23 cellular contexts compared by ENCODE assay signal in genomic region chr9:97567894-97568202, GRCh38.
DNase-seq lines count a peak whose midpoint lies in the region; ATAC-seq, FAIRE-seq and TF ChIP-seq lines count a peak whose summit lies in the region.
"Had no signal": no experiment of that assay in that cellular context is flagged by ENCODE, and none has a peak within 500 bp of the region (broad histone marks: within the 10 kb centered on the region; RNA-seq: fewer than 3 reads in every experiment).

No MANE protein-coding gene starts in this region.

- FAIRE-seq in K562 (lab: Jason Lieb, UNC), result peak; percentile 75
- FAIRE-seq: D721Med, H1 had no signal

- no peaks in the 10 kb centered on the region for H3K4me1 Mint-ChIP-seq in activated CD8-positive, alpha-beta memory T cell treated with anti-CD3 and anti-CD28 coated beads, Interleukin-2, amount 10 ng/mL, durations not matched to agents 7 days and 5 days
- H3K4me1 Mint-ChIP-seq: activated naive CD4-positive, alpha-beta T cell treated with anti-CD3 and anti-CD28 coated beads, Interleukin-2, amount 50 U/mL, for 24 hours; stimulated activated effector memory CD8-positive, alpha-beta T cell treated with anti-CD3 and anti-CD28 coated beads, Interleukin-12 subunit alpha, Interleukin-12 subunit beta, amount 100 ng/mL, for 72 hours had no signal

- no peak overlapping the region for H3K4me3 Mint-ChIP-seq in activated CD8-positive, alpha-beta memory T cell treated with anti-CD3 and anti-CD28 coated beads, Interleukin-2, amount 10 ng/mL, durations not matched to agents 7 days and 5 days
- H3K4me3 Mint-ChIP-seq: activated naive CD4-positive, alpha-beta T cell treated with anti-CD3 and anti-CD28 coated beads, Interleukin-2, amount 50 U/mL, for 24 hours; naive thymus-derived CD4-positive, alpha-beta T cell; stimulated activated effector memory CD8-positive, alpha-beta T cell treated with anti-CD3 and anti-CD28 coated beads, Interleukin-12 subunit alpha, Interleukin-12 subunit beta, amount 100 ng/mL, for 72 hours; T-helper 2 cell treated with Interferon-gamma antibody and Interleukin-4, amounts not matched to agents 5 μg/mL and 100 μg/mL, for 36 hours; WTC11 had no signal

- ATAC-seq in activated CD8-positive, alpha-beta memory T cell treated with anti-CD3 and anti-CD28 coated beads, Interleukin-2, amount 10 ng/mL, durations not matched to agents 7 days and 5 days, result no peak
- ATAC-seq in K562 (peak; percentile 52), GM18858 (IDR thresholded peaks at IDR 0.05; ENCODE audit: unreplicated experiment) (no peak)
- no peak for ATAC-seq in stimulated activated naive CD8-positive, alpha-beta T cell treated with anti-CD3 and anti-CD28 coated beads, Interleukin-15, Interleukin-2, amounts not matched to agents 100 U/mL and 50 U/mL, for 24 hours
- ATAC-seq: left lung; naive thymus-derived CD4-positive, alpha-beta T cell; Panc1; stimulated activated effector memory CD8-positive, alpha-beta T cell treated with anti-CD3 and anti-CD28 coated beads, Interleukin-12 subunit alpha, Interleukin-12 subunit beta, amount 100 ng/mL, for 72 hours; WTC11 had no signal

- H3K27ac Mint-ChIP-seq in activated CD8-positive, alpha-beta memory T cell treated with anti-CD3 and anti-CD28 coated beads, Interleukin-2, amount 10 ng/mL, durations not matched to agents 7 days and 5 days, result no peak overlapping the region
- H3K27ac Mint-ChIP-seq: activated naive CD4-positive, alpha-beta T cell treated with anti-CD3 and anti-CD28 coated beads, Interleukin-2, amount 50 U/mL, for 24 hours; stimulated activated effector memory CD8-positive, alpha-beta T cell treated with anti-CD3 and anti-CD28 coated beads, Interleukin-12 subunit alpha, Interleukin-12 subunit beta, amount 100 ng/mL, for 72 hours; T-helper 2 cell treated with Interferon-gamma antibody and Interleukin-4, amounts not matched to agents 5 μg/mL and 100 μg/mL, for 36 hours; WTC11 had no signal

- TF ChIP-seq CTCF in K562 (IDR thresholded peaks at IDR 0.05 in 2 of 3, conservative IDR thresholded peaks at IDR 0.05 in 1 of 3; ENCODE audit: insufficient read depth in 2 of 3, low read depth in 1 of 3, low read length in 3 of 3) (no peak), vagina (IDR thresholded peaks at IDR 0.05) (no peak)

- H3K4me1 ChIP-seq in K562 (replicated peaks in 1 of 2; ENCODE audit: control insufficient read depth in 2 of 2, insufficient read depth in 2 of 2, low read length in 2 of 2) (peaks cover 4 to 15% of the 10 kb centered on the region in 2 experiments; a peak in 3 of 5 replicates), vagina (peaks cover 39% of the 10 kb centered on the region)

- in situ Hi-C loops in K562 (cut with MboI), result no loop called here

- H2AFZ ChIP-seq in K562 (ENCODE audit: low read depth, low read length), result no peak overlapping the region

- peak; percentile 38 for DNase-seq in activated CD8-positive, alpha-beta memory T cell treated with anti-CD3 and anti-CD28 coated beads, Interleukin-2, amount 10 ng/mL, durations not matched to agents 7 days and 5 days
- DNase-seq in activated CD8-positive, alpha-beta memory T cell treated with anti-CD3 and anti-CD28 coated beads, Interleukin-2, amount 50 U/mL, for 4 hours, result no peak
- DNase-seq in K562 (ENCODE audit: extremely low read depth in 1 of 4, low spot score in 3 of 4), result peak; percentile 32 to 69 (median 48)
- peak; percentile 16 for DNase-seq in mesenteric fat pad (ENCODE audit: low spot score)
- no peak for DNase-seq in vagina (ENCODE audit: extremely low spot score in 2 of 2)
- DNase-seq in germinal center (ENCODE audit: low spot score), result no peak
- no peak for DNase-seq in stimulated activated naive CD8-positive, alpha-beta T cell treated with anti-CD3 and anti-CD28 coated beads, Interleukin-15, Interleukin-2, amounts not matched to agents 100 U/mL and 50 U/mL, for 24 hours
- DNase-seq: 8988T; effector CD8-positive, alpha-beta T cell; left lung; naive thymus-derived CD4-positive, alpha-beta T cell; NCI-H1092; NCI-H1694; Right ventricle myocardium superior had no signal

- H3K27ac ChIP-seq in K562 (ENCODE audit: extremely low read depth, low read depth, low read length) (peak overlapping the region; percentile 53; the same call in 2 of the 3 replicates), vagina (peak overlapping the region; percentile 88)
- H3K27ac ChIP-seq: epithelial cell of prostate, left lung had no signal

- peak overlapping the region; percentile 14 for H3K4me2 ChIP-seq in K562 (ENCODE audit: insufficient read depth, low read length)

- intact Hi-C loops in K562 (cut with micrococcal nuclease) (no loop called here), vagina (cut with DNase I) (no loop called here)

- no peaks in the 10 kb centered on the region for H4K20me1 ChIP-seq in K562 (replicated peaks; ENCODE audit: control insufficient read depth, insufficient read depth, low read length)

- POLR2A ChIA-PET in K562 (lab: Yijun Ruan, JAX), result interaction anchor here (0.7 to 0.8 kb wide), 2 partner anchors 53 to 614 kb away, joined by 3 read pairs; no protein-coding TSS in a partner anchor

- BruUV-seq in K562 (replicated peaks; lab: Mats Ljungman, UMichigan), result no TSS peak

- WGBS in K562 (ENCODE audit: insufficient coverage, low coverage, missing lambda C conversion rate), result 4% methylated on average over 4 of the region's 4 CpGs

- H3K9me3 Mint-ChIP-seq in activated CD8-positive, alpha-beta memory T cell treated with anti-CD3 and anti-CD28 coated beads, Interleukin-2, amount 10 ng/mL, durations not matched to agents 7 days and 5 days (ENCODE audit: low read depth), result no peaks in the 10 kb centered on the region
- H3K9me3 Mint-ChIP-seq: activated naive CD4-positive, alpha-beta T cell treated with anti-CD3 and anti-CD28 coated beads, Interleukin-2, amount 50 U/mL, for 24 hours; stimulated activated effector memory CD8-positive, alpha-beta T cell treated with anti-CD3 and anti-CD28 coated beads, Interleukin-12 subunit alpha, Interleukin-12 subunit beta, amount 100 ng/mL, for 72 hours; T-helper 2 cell treated with Interferon-gamma antibody and Interleukin-4, amounts not matched to agents 5 μg/mL and 100 μg/mL, for 36 hours; WTC11 had no signal

- TF ChIP-seq POLR2A in K562 (conservative IDR thresholded peaks at IDR 0.05), result no peak
- no peak for TF ChIP-seq POLR2A in vagina (IDR thresholded peaks at IDR 0.05)

- H3K27me3 ChIP-seq in K562 (ENCODE audit: control insufficient read depth in 2 of 2, insufficient read depth in 2 of 2, low read length in 2 of 2), result no peaks in the 10 kb centered on the region
- H3K27me3 ChIP-seq in vagina, result no peaks in the 10 kb centered on the region
- H3K27me3 ChIP-seq: left lung had no signal

- CTCF ChIA-PET in activated CD8-positive, alpha-beta memory T cell treated with anti-CD3 and anti-CD28 coated beads, Interleukin-2, amount 10 ng/mL, durations not matched to agents 7 days and 5 days (lab: Charles Lee), result no interaction called here
- CTCF ChIA-PET in K562 (lab: Yijun Ruan, JAX; ENCODE audit: low intra/inter-chr PET ratio), result no interaction called here

- peak; percentile 60 for TF ChIP-seq EP300 in K562 (IDR thresholded peaks at IDR 0.05; ENCODE audit: low read length)

- H3K79me2 ChIP-seq in K562 (ENCODE audit: control insufficient read depth, insufficient read depth, low read length), result no peaks in the 10 kb centered on the region

- no peaks in the 10 kb centered on the region for H3K36me3 Mint-ChIP-seq in activated CD8-positive, alpha-beta memory T cell treated with anti-CD3 and anti-CD28 coated beads, Interleukin-2, amount 10 ng/mL, durations not matched to agents 7 days and 5 days
- H3K36me3 Mint-ChIP-seq: activated naive CD4-positive, alpha-beta T cell treated with anti-CD3 and anti-CD28 coated beads, Interleukin-2, amount 50 U/mL, for 24 hours; naive thymus-derived CD4-positive, alpha-beta T cell; stimulated activated effector memory CD8-positive, alpha-beta T cell treated with anti-CD3 and anti-CD28 coated beads, Interleukin-12 subunit alpha, Interleukin-12 subunit beta, amount 100 ng/mL, for 72 hours; WTC11 had no signal

- H3K4me3 ChIP-seq in K562 (no peak overlapping the region), vagina (no peak overlapping the region)
- H3K4me3 ChIP-seq: left lung had no signal

- peaks cover 9% of the 10 kb centered on the region for H3K27me3 Mint-ChIP-seq in activated CD8-positive, alpha-beta memory T cell treated with anti-CD3 and anti-CD28 coated beads, Interleukin-2, amount 10 ng/mL, durations not matched to agents 7 days and 5 days
- H3K27me3 Mint-ChIP-seq: activated naive CD4-positive, alpha-beta T cell treated with anti-CD3 and anti-CD28 coated beads, Interleukin-2, amount 50 U/mL, for 24 hours had no signal

- peak overlapping the region; percentile 13 to 20; a peak in 2 of 4 replicates for H3K9ac ChIP-seq in K562 (ENCODE audit: insufficient read depth in 1 of 2, low read depth in 2 of 2, low read length in 2 of 2)

- H3K36me3 ChIP-seq in K562 (ENCODE audit: control insufficient read depth, insufficient read depth, low read length) (peaks cover 77% of the 10 kb centered on the region), vagina (peaks cover 0 to 13% of the 10 kb centered on the region in 2 donors)
- H3K36me3 ChIP-seq: left lung had no signal

- no peaks in the 10 kb centered on the region for H3K9me3 ChIP-seq in K562 (replicated peaks; ENCODE audit: control insufficient read depth, insufficient read depth, low read depth, low read length)
- H3K9me3 ChIP-seq in vagina, result no peaks in the 10 kb centered on the region
- H3K9me3 ChIP-seq: left lung had no signal

- H3K9me1 ChIP-seq in K562 (ENCODE audit: control insufficient read depth, insufficient read depth, low read length), result peaks cover 4% of the 10 kb centered on the region

- no peak for TF ChIP-seq RAD21 in K562 (CRISPR knock-in tag; conservative IDR thresholded peaks at IDR 0.05 in 1 of 2, IDR thresholded peaks at IDR 0.05 in 1 of 2)

TF ChIP-seq in K562, 482 proteins besides CTCF, POLR2A, EP300 and RAD21 (continues in another document):
- peak; percentile 14 for TF ChIP-seq FOS (IDR thresholded peaks at IDR 0.05; ENCODE audit: extremely low read depth, insufficient read length)
- no peak for TF ChIP-seq ZNF644 (tag; IDR thresholded peaks at IDR 0.05; ENCODE audit: low read depth)
- TF ChIP-seq ZBTB43 (CRISPR knock-in tag; IDR thresholded peaks at IDR 0.05), result no peak
- no peak for TF ChIP-seq ELF4 (CRISPR knock-in tag; IDR thresholded peaks at IDR 0.05)
- TF ChIP-seq ASH1L (IDR thresholded peaks at IDR 0.05; ENCODE audit: borderline replicate concordance, low read depth, partially characterized antibody), result no peak

Comparison
In these comparisons a context has a peak if more than half of its experiments do, and no peak if none do; other contexts are left out.
1. DNase-seq: peak in activated CD8-positive, alpha-beta memory T cell treated with anti-CD3 and anti-CD28 coated beads, Interleukin-2, amount 10 ng/mL, durations not matched to agents 7 days and 5 days (single experiment), K562 (4 of 4) and mesenteric fat pad (single experiment); none in activated CD8-positive, alpha-beta memory T cell treated with anti-CD3 and anti-CD28 coated beads, Interleukin-2, amount 50 U/mL, for 4 hours (single experiment), vagina (0 of 2), germinal center (single experiment) and stimulated activated naive CD8-positive, alpha-beta T cell treated with anti-CD3 and anti-CD28 coated beads, Interleukin-15, Interleukin-2, amounts not matched to agents 100 U/mL and 50 U/mL, for 24 hours (single experiment).